ENCODE assay signal across 31 cellular contexts in the genomic region with DNA sequence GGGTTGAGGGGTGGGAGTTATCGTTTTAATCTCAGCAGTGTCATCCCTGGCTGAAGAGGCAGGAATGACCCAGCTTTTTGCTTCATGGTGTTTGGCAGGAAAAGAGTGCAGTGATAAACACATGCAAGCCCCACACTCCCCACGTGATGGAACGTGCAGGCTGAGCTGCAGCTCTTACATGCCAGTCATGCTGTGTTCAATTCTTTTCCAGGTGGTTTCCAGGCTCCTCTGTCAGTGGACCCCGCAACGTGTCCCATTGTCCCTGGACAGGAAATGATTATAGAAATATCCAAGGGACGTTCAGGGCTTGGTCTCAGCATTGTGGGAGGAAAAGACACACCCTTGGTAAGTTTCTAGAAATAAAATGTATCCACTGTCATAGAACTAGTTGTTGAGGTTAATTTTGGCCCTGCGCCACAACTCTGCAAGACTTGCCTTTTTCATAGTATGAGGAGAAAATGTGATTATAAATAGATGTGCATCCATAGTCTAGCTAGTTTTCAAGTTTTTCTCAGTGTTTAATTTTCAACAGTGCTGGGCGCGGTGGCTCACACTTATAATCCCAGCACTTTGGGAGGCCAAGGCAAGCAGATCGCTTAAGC.
DNase-seq lines count a peak whose midpoint lies in the region; ATAC-seq and TF ChIP-seq lines count a peak whose summit lies in the region.
"Had no signal": no experiment of that assay in that cellular context is flagged by ENCODE, and none has a peak within 500 bp of the region (broad histone marks: within the 10 kb centered on the region; RNA-seq: fewer than 3 reads in every experiment).

No MANE protein-coding gene starts in this region.

- H3K36me3 ChIP-seq in GM23248 (ENCODE audit: low read depth) = no peaks in the 10 kb centered on the region
- H3K36me3 ChIP-seq: cardiac muscle cell, HAP-1, prostate gland, SJSA1 had no signal

- H3K27me3 Mint-ChIP-seq in HFFc6 (ENCODE audit: insufficient read depth) = no peaks in the 10 kb centered on the region
- H3K27me3 Mint-ChIP-seq: activated naive CD4-positive, alpha-beta T cell treated with anti-CD3 and anti-CD28 coated beads, Interleukin-2, amount 50 U/mL, for 24 hours; activated T-helper 17 cell treated with anti-CD3 and anti-CD28 coated beads, Interleukin-2, amount 50 U/mL, for 72 hours; CD8-positive, alpha-beta memory T cell; naive thymus-derived CD4-positive, alpha-beta T cell; type B pancreatic cell had no signal

- no peaks in the 10 kb centered on the region for H3K27me3 ChIP-seq in GM23248 (replicated peaks; ENCODE audit: insufficient read depth)
- H3K27me3 ChIP-seq: cardiac muscle cell, SJSA1 had no signal

- no peak overlapping the region for H3K4me3 Mint-ChIP-seq in HFFc6
- H3K4me3 Mint-ChIP-seq: activated naive CD4-positive, alpha-beta T cell treated with anti-CD3 and anti-CD28 coated beads, Interleukin-2, amount 50 U/mL, for 24 hours; activated T-helper 17 cell treated with anti-CD3 and anti-CD28 coated beads, Interleukin-2, amount 50 U/mL, for 72 hours; CD8-positive, alpha-beta memory T cell; immature natural killer cell; naive thymus-derived CD4-positive, alpha-beta T cell; type B pancreatic cell had no signal

- H4K20me1 ChIP-seq in GM23248 (ENCODE audit: insufficient read depth) = no peaks in the 10 kb centered on the region

- no peak for TF ChIP-seq CTCF in HFFc6 (IDR thresholded peaks at IDR 0.05)

- no peak overlapping the region for H3K4me2 ChIP-seq in GM23248 (ENCODE audit: unreplicated experiment)

- H3K27ac Mint-ChIP-seq in HFFc6 = no peak overlapping the region
- H3K27ac Mint-ChIP-seq: activated naive CD4-positive, alpha-beta T cell treated with anti-CD3 and anti-CD28 coated beads, Interleukin-2, amount 50 U/mL, for 24 hours; activated T-helper 17 cell treated with anti-CD3 and anti-CD28 coated beads, Interleukin-2, amount 50 U/mL, for 72 hours; CD8-positive, alpha-beta memory T cell; immature natural killer cell; naive thymus-derived CD4-positive, alpha-beta T cell; type B pancreatic cell had no signal

- H3K4me1 Mint-ChIP-seq in HFFc6 (ENCODE audit: low read depth) = no peaks in the 10 kb centered on the region
- H3K4me1 Mint-ChIP-seq: activated naive CD4-positive, alpha-beta T cell treated with anti-CD3 and anti-CD28 coated beads, Interleukin-2, amount 50 U/mL, for 24 hours; CD8-positive, alpha-beta memory T cell; immature natural killer cell had no signal

- H3K9me2 ChIP-seq in GM23248 (ENCODE audit: insufficient read depth) = no peaks in the 10 kb centered on the region

- no peak overlapping the region for H2AFZ ChIP-seq in GM23248

- WGBS in GM23248 (ENCODE audit: low coverage in 1 of 2, low lambda C conversion rate in 2 of 2, missing lambda C conversion rate in 2 of 2), 2 experiments = 70 to 78% methylated on average over 10 of the region's 10 CpGs

- no peaks in the 10 kb centered on the region for H3K79me2 ChIP-seq in GM23248 (ENCODE audit: insufficient read depth)

- no peaks in the 10 kb centered on the region for H3K4me1 ChIP-seq in GM23248 (ENCODE audit: insufficient read depth)
- H3K4me1 ChIP-seq: HAP-1, prostate gland, SJSA1 had no signal

- H3K27ac ChIP-seq in GM23248 = no peak overlapping the region
- H3K27ac ChIP-seq: cardiac muscle cell, prostate gland, SJSA1, VCaP had no signal

- no peak overlapping the region for H3K4me3 ChIP-seq in GM23248
- H3K4me3 ChIP-seq: cardiac muscle cell, HAP-1, prostate gland, SJSA1 had no signal

- in situ Hi-C loops in GM23248 (cut with MboI) = no loop called here
- in situ Hi-C loops in KBM-7 (cut with MboI; ENCODE audit: low pct_unique_long_range_greater_than_20kb, low sequenced_read_pairs) = no loop called here

- no peaks in the 10 kb centered on the region for H3K9me3 ChIP-seq in GM23248 (ENCODE audit: low read depth)
- H3K9me3 ChIP-seq: HAP-1, prostate gland, SJSA1 had no signal

- H3K36me3 Mint-ChIP-seq in HFFc6 (ENCODE audit: low read depth) = no peaks in the 10 kb centered on the region

- H3K9me3 Mint-ChIP-seq in HFFc6 = no peaks in the 10 kb centered on the region
- H3K9me3 Mint-ChIP-seq: activated naive CD4-positive, alpha-beta T cell treated with anti-CD3 and anti-CD28 coated beads, Interleukin-2, amount 50 U/mL, for 24 hours; activated T-helper 17 cell treated with anti-CD3 and anti-CD28 coated beads, Interleukin-2, amount 50 U/mL, for 72 hours; CD8-positive, alpha-beta memory T cell; immature natural killer cell; naive thymus-derived CD4-positive, alpha-beta T cell; type B pancreatic cell had no signal

- no peaks in the 10 kb centered on the region for H3F3A ChIP-seq in GM23248 (ENCODE audit: insufficient read depth)

- no peak for TF ChIP-seq POLR2A in erythroblast (IDR thresholded peaks at IDR 0.05; ENCODE audit: low read length)
- no peak for TF ChIP-seq POLR2A in GM18505 (IDR thresholded peaks at IDR 0.05; ENCODE audit: borderline replicate concordance, extremely low read depth, insufficient read depth, insufficient read length)

- H3K9ac ChIP-seq in GM23248 = no peak overlapping the region

- DNase-seq in GM23248 = peak; percentile 8
- DNase-seq in astrocyte of the hippocampus (ENCODE audit: low read depth, low spot score) = peak; percentile 38
- peak; percentile 27 to 51 for DNase-seq in erythroblast (lab: John Stamatoyannopoulos, UW)
- peak; percentile 12 for DNase-seq in myocyte (ENCODE audit: low read depth)
- DNase-seq in activated effector memory CD4-positive, alpha-beta T cell treated with Interleukin-2 at 50 U/mL for 16 hours = no peak
- DNase-seq in KBM-7 = no peak
- DNase-seq in HFFc6 = no peak
- DNase-seq: activated CD4-positive, alpha-beta T cell treated with anti-CD3 and anti-CD28 coated beads for 4 hours; CD8-positive, alpha-beta memory T cell; immature natural killer cell; Kasumi-1; naive thymus-derived CD4-positive, alpha-beta T cell; NCI-H1436; NCI-H2081 treated with DMSO at 0.1 percent for 48 hours; NCI-H2227 treated with DMSO at 0.1 percent for 48 hours; NCI-H748 treated with DMSO at 0.1 percent for 48 hours; nucleus accumbens; stimulated activated CD4-positive, alpha-beta T cell treated with anti-CD3 and anti-CD28 coated beads, Interleukin-4, amount 100 ng/mL, for 4 hours; T-helper 9 cell had no signal

- no peak for ATAC-seq in GM18505 (IDR thresholded peaks at IDR 0.05; ENCODE audit: unreplicated experiment)
- ATAC-seq: activated T-helper 17 cell treated with anti-CD3 and anti-CD28 coated beads, Interleukin-2, amount 50 U/mL, for 72 hours; HepG2; left lobe of liver; naive thymus-derived CD4-positive, alpha-beta T cell; sciatic nerve had no signal

Comparison
In these comparisons a context has a peak if more than half of its experiments do, and no peak if none do; other contexts are left out.
1. DNase-seq: peak in GM23248 (single experiment), astrocyte of the hippocampus (single experiment), erythroblast (2 of 2) and myocyte (single experiment); none in activated effector memory CD4-positive, alpha-beta T cell treated with Interleukin-2 at 50 U/mL for 16 hours (single experiment), KBM-7 (single experiment) and HFFc6 (single experiment).